In genomic region chr1:186722711-186723309, GRCh38 we compare ENCODE assay signal across 9 cellular contexts. TPM values are rescaled to one million over a fixed set of nuclear protein-coding genes. Genes with fewer than 3 reads are reported as not detected.
DNase-seq lines count a peak whose midpoint lies in the region; ATAC-seq, FAIRE-seq and TF ChIP-seq lines count a peak whose summit lies in the region.
"Had no signal": no experiment of that assay in that cellular context is flagged by ENCODE, and none has a peak within 500 bp of the region (broad histone marks: within the 10 kb centered on the region; RNA-seq: fewer than 3 reads in every experiment).

No MANE protein-coding gene starts in this region.

- peak; percentile 16 for DNase-seq in activated CD4-positive, alpha-beta T cell treated with anti-CD3 and anti-CD28 coated beads for 36 hours
- DNase-seq in activated CD4-positive, alpha-beta T cell treated with anti-CD3 and anti-CD28 coated beads, Interleukin-2, amount 50 U/mL, for 4 hours, result no peak
- DNase-seq in M059J (ENCODE audit: low read depth) (peak; percentile 64), astrocyte (ENCODE audit: low read depth) (no peak), lung microvascular endothelial cell (ENCODE audit: low read depth in 2 of 2) (peak; percentile 60 to 71), activated gamma-delta T cell treated with Interleukin-2 at 50 U/mL for 16 hours (no peak), vagina (ENCODE audit: extremely low spot score in 2 of 2) (no peak)
- DNase-seq: stimulated activated naive B cell treated with anti-CD40 and anti-IgM and Interleukin-4, amounts not matched to agents 10 μg/mL and 1 μg/mL and 100 μg/mL, for 72 hours had no signal

- H3K27ac Mint-ChIP-seq in activated CD4-positive, alpha-beta T cell treated with anti-CD3 and anti-CD28 coated beads for 36 hours, result no peak overlapping the region
- no peak overlapping the region for H3K27ac Mint-ChIP-seq in astrocyte (ENCODE audit: unreplicated experiment)
- H3K27ac Mint-ChIP-seq: stimulated activated naive B cell treated with anti-CD40 and anti-IgM and Interleukin-4, amounts not matched to agents 10 μg/mL and 1 μg/mL and 100 μg/mL, for 72 hours had no signal

- POLR2A ChIA-PET in activated CD4-positive, alpha-beta T cell treated with anti-CD3 and anti-CD28 coated beads for 36 hours (lab: Charles Lee), result no interaction called here

- H3K4me3 ChIP-seq in astrocyte (ENCODE audit: insufficient read depth, low read depth, low read length) (no peak overlapping the region), vagina (no peak overlapping the region)

- H3K27me3 Mint-ChIP-seq in activated CD4-positive, alpha-beta T cell treated with anti-CD3 and anti-CD28 coated beads for 36 hours, result peaks cover 3% of the 10 kb centered on the region
- no peaks in the 10 kb centered on the region for H3K27me3 Mint-ChIP-seq in astrocyte (ENCODE audit: low read depth, unreplicated experiment)

- H3K27me3 ChIP-seq in astrocyte (ENCODE audit: insufficient read depth, low read length) (no peaks in the 10 kb centered on the region), vagina (no peaks in the 10 kb centered on the region)

- H3K36me3 ChIP-seq in astrocyte (ENCODE audit: insufficient read depth, low read length) (no peaks in the 10 kb centered on the region), vagina (no peaks in the 10 kb centered on the region)

- TF ChIP-seq POLR2A in vagina (IDR thresholded peaks at IDR 0.05), result no peak

- H3K4me2 ChIP-seq in astrocyte (ENCODE audit: low read length), result no peak overlapping the region

- H3K4me3 Mint-ChIP-seq in activated CD4-positive, alpha-beta T cell treated with anti-CD3 and anti-CD28 coated beads for 36 hours, result no peak overlapping the region
- no peak overlapping the region for H3K4me3 Mint-ChIP-seq in astrocyte (ENCODE audit: unreplicated experiment)
- H3K4me3 Mint-ChIP-seq: stimulated activated naive B cell treated with anti-CD40 and anti-IgM and Interleukin-4, amounts not matched to agents 10 μg/mL and 1 μg/mL and 100 μg/mL, for 72 hours had no signal

- H3K27ac ChIP-seq in astrocyte (ENCODE audit: low read depth, low read length) (no peak overlapping the region), vagina (no peak overlapping the region)

- no peaks in the 10 kb centered on the region for H3K4me1 ChIP-seq in astrocyte (ENCODE audit: insufficient read depth, low read length)
- no peaks in the 10 kb centered on the region for H3K4me1 ChIP-seq in vagina

- H3K9me3 Mint-ChIP-seq in activated CD4-positive, alpha-beta T cell treated with anti-CD3 and anti-CD28 coated beads for 36 hours (ENCODE audit: low read depth), result peaks cover 9% of the 10 kb centered on the region
- H3K9me3 Mint-ChIP-seq in astrocyte (ENCODE audit: unreplicated experiment), result peaks cover 3% of the 10 kb centered on the region

- ATAC-seq in activated CD4-positive, alpha-beta T cell treated with anti-CD3 and anti-CD28 coated beads for 36 hours, result peak; percentile 42
- ATAC-seq in GM21825 (IDR thresholded peaks at IDR 0.05; ENCODE audit: unreplicated experiment), result peak; percentile 68

- TF ChIP-seq CTCF in astrocyte (IDR thresholded peaks at IDR 0.05; ENCODE audit: insufficient read depth, low read depth, low read length) (peak; percentile 76), vagina (IDR thresholded peaks at IDR 0.05) (peak in 1 of 3 experiments; percentile 32)

- H3K4me1 Mint-ChIP-seq in activated CD4-positive, alpha-beta T cell treated with anti-CD3 and anti-CD28 coated beads for 36 hours, result no peaks in the 10 kb centered on the region
- H3K4me1 Mint-ChIP-seq in astrocyte (ENCODE audit: low read depth, unreplicated experiment), result no peaks in the 10 kb centered on the region

- no peak overlapping the region for H2AFZ ChIP-seq in astrocyte (ENCODE audit: low read depth, low read length)

- H3K9me3 ChIP-seq in astrocyte (ENCODE audit: insufficient read depth, low read depth, low read length) (no peaks in the 10 kb centered on the region), vagina (no peaks in the 10 kb centered on the region)

- no peaks in the 10 kb centered on the region for H3K79me2 ChIP-seq in astrocyte (ENCODE audit: insufficient read depth, low read length)

- FAIRE-seq in astrocyte (lab: Jason Lieb, UNC), result peak; percentile 75

- H3K9ac ChIP-seq in astrocyte (ENCODE audit: low read length), result no peak overlapping the region

- H4K20me1 ChIP-seq in astrocyte (ENCODE audit: insufficient read depth, low read length), result no peaks in the 10 kb centered on the region

- intact Hi-C loops in activated CD4-positive, alpha-beta T cell treated with anti-CD3 and anti-CD28 coated beads for 36 hours (cut with DNase I, micrococcal nuclease), result loop anchor here (1.0 to 5.0 kb wide), 3 partner anchors 18 to 264 kb away; no protein-coding TSS in a partner anchor
- intact Hi-C loops in vagina (cut with DNase I), result no loop called here

- H3K36me3 Mint-ChIP-seq in activated CD4-positive, alpha-beta T cell treated with anti-CD3 and anti-CD28 coated beads for 36 hours (ENCODE audit: low read depth), result no peaks in the 10 kb centered on the region
- H3K36me3 Mint-ChIP-seq in astrocyte (ENCODE audit: low read depth, unreplicated experiment), result no peaks in the 10 kb centered on the region
- H3K36me3 Mint-ChIP-seq: stimulated activated naive B cell treated with anti-CD40 and anti-IgM and Interleukin-4, amounts not matched to agents 10 μg/mL and 1 μg/mL and 100 μg/mL, for 72 hours had no signal

- CTCF ChIA-PET in activated CD4-positive, alpha-beta T cell treated with anti-CD3 and anti-CD28 coated beads for 36 hours (lab: Charles Lee), result interaction anchor here (0.6 to 1.4 kb wide), 19 partner anchors 8 to 448 kb away, joined by 3 to 7 read pairs (median 3); partner anchors contain the start of gene PTGS2

RNA-seq across cellular contexts. Expression of gene PTGS2, which starts 42.6 kb away (rescaled TPM):
- total RNA-seq in activated CD4-positive, alpha-beta T cell treated with anti-CD3 and anti-CD28 coated beads for 36 hours, result 1 to 10 TPM; 1.1 to 1.2 TPM
- total RNA-seq in M059J (2014; rRNA removed; shearing (Covaris generic)), result 29.4 and 29.9 TPM in 2 replicates
- total RNA-seq in astrocyte (2.5 and 4.7 TPM in 2 replicates), lung microvascular endothelial cell (3.3 and 21.0 TPM in 2 replicates), vagina (11.5 TPM)

Comparison
In these comparisons a context has a peak if more than half of its experiments do, and no peak if none do; other contexts are left out.
1. DNase-seq: peak in activated CD4-positive, alpha-beta T cell treated with anti-CD3 and anti-CD28 coated beads for 36 hours (single experiment), M059J (single experiment) and lung microvascular endothelial cell (2 of 2); none in activated CD4-positive, alpha-beta T cell treated with anti-CD3 and anti-CD28 coated beads, Interleukin-2, amount 50 U/mL, for 4 hours (0 of 2), astrocyte (single experiment), activated gamma-delta T cell treated with Interleukin-2 at 50 U/mL for 16 hours (single experiment) and vagina (0 of 2).